15 cellular contexts compared by ENCODE assay signal in the genomic region with DNA sequence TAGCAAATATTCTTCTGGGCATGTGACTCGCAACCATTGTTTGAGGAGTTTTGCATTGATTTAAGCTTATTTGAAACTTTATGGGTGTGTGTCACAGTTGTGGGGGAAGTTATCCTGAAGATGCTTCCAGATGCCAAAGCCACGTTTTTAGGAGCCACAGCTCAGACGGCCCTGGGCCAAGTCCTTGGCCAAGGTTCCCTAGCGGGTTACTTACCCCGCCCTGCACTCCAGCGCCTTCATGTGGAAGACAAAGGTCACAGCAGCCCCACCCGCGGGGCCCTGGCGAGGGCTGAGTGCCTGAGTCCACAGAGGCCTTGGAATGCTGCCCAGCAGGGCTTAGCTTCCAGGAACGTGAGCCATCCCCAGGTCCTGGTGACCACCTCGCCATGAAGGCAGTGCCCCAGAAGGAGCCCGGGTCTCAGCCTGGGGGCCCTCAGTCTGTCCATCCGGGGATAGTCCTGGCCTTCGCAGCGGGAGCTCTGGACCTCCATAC.
DNase-seq lines count a peak whose midpoint lies in the region; ATAC-seq, FAIRE-seq and TF ChIP-seq lines count a peak whose summit lies in the region.
"Had no signal": no experiment of that assay in that cellular context is flagged by ENCODE, and none has a peak within 500 bp of the region (broad histone marks: within the 10 kb centered on the region; RNA-seq: fewer than 3 reads in every experiment).

No MANE protein-coding gene starts in this region.

- ATAC-seq in WTC11 = peak; percentile 91
- peak; percentile 19 for ATAC-seq in left colon
- ATAC-seq in psoas muscle = no peak
- ATAC-seq: activated naive CD8-positive, alpha-beta T cell treated with anti-CD3 and anti-CD28 coated beads, Interleukin-2, amount 50 U/mL, for 24 hours had no signal

- H3K4me1 ChIP-seq in psoas muscle = no peaks in the 10 kb centered on the region
- H3K4me1 ChIP-seq: right lobe of liver had no signal

- H3K36me3 Mint-ChIP-seq in WTC11 (no peaks in the 10 kb centered on the region), nephron progenitor cell (ENCODE audit: low read depth) (no peaks in the 10 kb centered on the region)

- no peaks in the 10 kb centered on the region for H3K27me3 ChIP-seq in psoas muscle (ENCODE audit: insufficient read depth in 3 of 3, low read length in 2 of 3)
- H3K27me3 ChIP-seq: right lobe of liver had no signal

- CTCF ChIA-PET in WTC11 (lab: Charles Lee) = interaction anchor here (0.6 to 1.4 kb wide), 11 partner anchors 8 to 315 kb away, joined by 3 to 7 read pairs (median 3); no protein-coding TSS in a partner anchor

- intact Hi-C loops in left colon (cut with DNase I, micrococcal nuclease) = no loop called here
- intact Hi-C loops in psoas muscle (cut with DNase I) = no loop called here

- 70 to 76% (median 72%) methylated on average over 15 of the region's 15 CpGs for WGBS in psoas muscle, 3 donors

- H3K4me3 Mint-ChIP-seq in WTC11 (no peak overlapping the region), nephron progenitor cell (no peak overlapping the region)
- H3K4me3 Mint-ChIP-seq: activated CD4-positive, alpha-beta memory T cell treated with anti-CD3 and anti-CD28 coated beads, Interleukin-2, amount 10 ng/mL, durations not matched to agents 7 days and 5 days; activated naive CD8-positive, alpha-beta T cell treated with anti-CD3 and anti-CD28 coated beads, Interleukin-2, amount 50 U/mL, for 24 hours had no signal

- H3K9me3 ChIP-seq in psoas muscle = no peaks in the 10 kb centered on the region
- H3K9me3 ChIP-seq: right lobe of liver had no signal

- no peaks in the 10 kb centered on the region for H3K9me3 Mint-ChIP-seq in WTC11
- H3K9me3 Mint-ChIP-seq in nephron progenitor cell = no peaks in the 10 kb centered on the region
- H3K9me3 Mint-ChIP-seq: activated CD4-positive, alpha-beta memory T cell treated with anti-CD3 and anti-CD28 coated beads, Interleukin-2, amount 10 ng/mL, durations not matched to agents 7 days and 5 days; activated naive CD8-positive, alpha-beta T cell treated with anti-CD3 and anti-CD28 coated beads, Interleukin-2, amount 50 U/mL, for 24 hours had no signal

- peak; percentile 61 for TF ChIP-seq CTCF in AG09309 (IDR thresholded peaks at IDR 0.05; ENCODE audit: control insufficient read depth, insufficient read depth, low read depth, low read length, missing control alignments)
- peak; percentile 15 for TF ChIP-seq CTCF in HFF-Myc (IDR thresholded peaks at IDR 0.05; ENCODE audit: low read depth, low read length, missing control alignments)
- TF ChIP-seq CTCF in WTC11 (IDR thresholded peaks at IDR 0.05) = peak; percentile 37; the same call in 1 of the 2 replicates
- TF ChIP-seq CTCF in psoas muscle (IDR thresholded peaks at IDR 0.05) = no peak
- no peak for TF ChIP-seq CTCF in nephron progenitor cell (IDR thresholded peaks at IDR 0.05)

- H3K27ac Mint-ChIP-seq in WTC11 (no peak overlapping the region), nephron progenitor cell (no peak overlapping the region)
- H3K27ac Mint-ChIP-seq: activated CD4-positive, alpha-beta memory T cell treated with anti-CD3 and anti-CD28 coated beads, Interleukin-2, amount 10 ng/mL, durations not matched to agents 7 days and 5 days; activated naive CD8-positive, alpha-beta T cell treated with anti-CD3 and anti-CD28 coated beads, Interleukin-2, amount 50 U/mL, for 24 hours had no signal

- H3K4me1 Mint-ChIP-seq in WTC11 (peaks cover 27% of the 10 kb centered on the region), nephron progenitor cell (no peaks in the 10 kb centered on the region)
- H3K4me1 Mint-ChIP-seq: activated CD4-positive, alpha-beta memory T cell treated with anti-CD3 and anti-CD28 coated beads, Interleukin-2, amount 10 ng/mL, durations not matched to agents 7 days and 5 days; activated naive CD8-positive, alpha-beta T cell treated with anti-CD3 and anti-CD28 coated beads, Interleukin-2, amount 50 U/mL, for 24 hours had no signal

- H3K27me3 Mint-ChIP-seq in WTC11 (ENCODE audit: low read depth) = peaks cover 18% of the 10 kb centered on the region
- H3K27me3 Mint-ChIP-seq in nephron progenitor cell (ENCODE audit: low read depth, poor library complexity) = peaks cover 3% of the 10 kb centered on the region
- H3K27me3 Mint-ChIP-seq: activated CD4-positive, alpha-beta memory T cell treated with anti-CD3 and anti-CD28 coated beads, Interleukin-2, amount 10 ng/mL, durations not matched to agents 7 days and 5 days; activated naive CD8-positive, alpha-beta T cell treated with anti-CD3 and anti-CD28 coated beads, Interleukin-2, amount 50 U/mL, for 24 hours had no signal

- H3K27ac ChIP-seq in psoas muscle = no peak overlapping the region
- H3K27ac ChIP-seq: epithelial cell of prostate, HL-60, right lobe of liver had no signal

- H3K36me3 ChIP-seq in psoas muscle (ENCODE audit: insufficient read depth in 1 of 2, low read depth in 1 of 2) = no peaks in the 10 kb centered on the region
- H3K36me3 ChIP-seq: right lobe of liver had no signal

- peak; percentile 59 for DNase-seq in AG09309 (ENCODE audit: low read depth)
- DNase-seq in HFF-Myc (ENCODE audit: extremely low read depth, low read depth) = peak; percentile 15
- DNase-seq in WTC11 (ENCODE audit: low spot score) = peak; percentile 80
- DNase-seq in left colon = peak in 1 of 2 donors; percentile 12
- no peak for DNase-seq in RCC 7860 (ENCODE audit: low spot score)
- no peak for DNase-seq in activated naive CD4-positive, alpha-beta T cell (lab: John Stamatoyannopoulos, UW)
- DNase-seq in psoas muscle = no peak
- no peak for DNase-seq in nephron progenitor cell
- DNase-seq: activated CD4-positive, alpha-beta memory T cell treated with anti-CD3 and anti-CD28 coated beads, Interleukin-2, amount 10 ng/mL, durations not matched to agents 7 days and 5 days; activated naive CD8-positive, alpha-beta T cell treated with anti-CD3 and anti-CD28 coated beads, Interleukin-2, amount 50 U/mL, for 24 hours; COR-L47; SHP77 treated with DMSO at 0.1 percent for 48 hours had no signal

- no peak for FAIRE-seq in RCC 7860 (lab: Jason Lieb, UNC)

- POLR2A ChIA-PET in WTC11 (lab: Charles Lee) = no interaction called here

- no peak overlapping the region for H3K4me3 ChIP-seq in AG09309 (ENCODE audit: control insufficient read depth, low read depth, low read length)
- H3K4me3 ChIP-seq in HFF-Myc (replicated peaks; ENCODE audit: low read depth, low read length) = no peak overlapping the region
- no peak overlapping the region for H3K4me3 ChIP-seq in psoas muscle
- H3K4me3 ChIP-seq: right lobe of liver had no signal

TF ChIP-seq in WTC11, 78 proteins besides CTCF, POLR2A, EP300 and RAD21:
- TF ChIP-seq ZNF396 (CRISPR knock-in tag; IDR thresholded peaks at IDR 0.05; ENCODE audit: borderline replicate concordance) (no peak), TEAD4 (CRISPR knock-in tag; IDR thresholded peaks at IDR 0.05) (peak; percentile 57; the same call in 1 of the 2 replicates)

Comparison
In these comparisons a context has a peak if more than half of its experiments do, and no peak if none do; other contexts are left out.
1. DNase-seq: peak in AG09309 (single experiment), HFF-Myc (single experiment) and WTC11 (single experiment); none in RCC 7860 (single experiment), activated naive CD4-positive, alpha-beta T cell (0 of 4), psoas muscle (0 of 2) and nephron progenitor cell (single experiment).
2. CTCF ChIP-seq: peak in AG09309 (single experiment), HFF-Myc (single experiment) and WTC11 (single experiment); none in psoas muscle (single experiment) and nephron progenitor cell (single experiment).
3. ATAC-seq: peak in WTC11 (single experiment) and left colon (single experiment); none in psoas muscle (0 of 4).